In the genomic region with DNA sequence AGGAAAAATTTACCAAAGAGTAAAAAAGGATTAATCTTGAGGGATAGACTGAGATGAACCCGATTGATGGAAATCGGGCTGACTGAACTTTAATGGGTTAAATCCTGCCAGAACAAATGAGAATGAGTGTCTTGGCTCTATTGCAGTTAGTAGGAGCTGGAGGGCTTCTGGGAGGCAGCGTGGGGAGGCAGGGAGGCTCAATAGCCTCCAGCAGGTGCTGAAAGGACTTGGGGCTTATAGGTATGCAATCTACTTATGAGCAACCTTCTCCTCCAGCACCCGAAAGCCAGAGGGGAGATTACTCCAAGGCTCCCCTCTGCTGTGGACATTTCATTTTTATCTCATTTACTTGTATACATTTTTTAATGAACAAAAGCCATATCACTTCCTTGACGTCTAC, we compare ENCODE assay signal across 8 cellular contexts. TPM values are rescaled to one million over a fixed set of nuclear protein-coding genes. Genes with fewer than 3 reads are reported as not detected.
DNase-seq lines count a peak whose midpoint lies in the region; ATAC-seq and TF ChIP-seq lines count a peak whose summit lies in the region.

No MANE protein-coding gene starts in this region.

- H3K9ac ChIP-seq in OCI-LY3 (ENCODE audit: low read length) (peak overlapping the region; percentile 74), trophoblast cell (ENCODE audit: low read length) (no peak overlapping the region)

- H3K9me3 ChIP-seq in OCI-LY3 (ENCODE audit: insufficient read depth, low read length) (no peaks in the 10 kb centered on the region), trophoblast cell (ENCODE audit: insufficient read depth, low read depth, low read length) (no peaks in the 10 kb centered on the region)

- no peak for ATAC-seq in effector memory CD8-positive, alpha-beta T cell (replicated peaks)
- ATAC-seq in esophagus mucosa, result no peak

- H3K27me3 ChIP-seq in OCI-LY3 (ENCODE audit: low read depth, low read length) (peaks cover 14% of the 10 kb centered on the region; the same call in 1 of the 2 replicates), trophoblast cell (ENCODE audit: insufficient read depth, low read length) (no peaks in the 10 kb centered on the region)

- H2AK5ac ChIP-seq in trophoblast cell (ENCODE audit: low read length), result no peak overlapping the region

- no peak overlapping the region for H3K18ac ChIP-seq in trophoblast cell (ENCODE audit: low read length)

- peaks cover 22 to 23% of the 10 kb centered on the region in 2 donors for H3K4me1 Mint-ChIP-seq in effector memory CD8-positive, alpha-beta T cell (ENCODE audit: low read depth in 2 of 2)

- peaks cover 21% of the 10 kb centered on the region for H3K4me1 ChIP-seq in OCI-LY3 (ENCODE audit: low read length)
- H3K4me1 ChIP-seq in trophoblast cell (ENCODE audit: control insufficient read depth in 1 of 2, insufficient read depth in 2 of 2, low read length in 2 of 2), result no peaks in the 10 kb centered on the region

- H2BK120ac ChIP-seq in trophoblast cell (ENCODE audit: insufficient read depth, low read length, poor library complexity), result no peak overlapping the region

- H3K4me2 ChIP-seq in OCI-LY3 (ENCODE audit: low read length), result peak overlapping the region; percentile 95
- H3K4me2 ChIP-seq in trophoblast cell (ENCODE audit: low read length), result peak overlapping the region; percentile 97

- no peak overlapping the region for H2BK12ac ChIP-seq in trophoblast cell (ENCODE audit: low read length)

- peaks cover 7 to 32% of the 10 kb centered on the region in 2 donors for H3K27me3 Mint-ChIP-seq in effector memory CD8-positive, alpha-beta T cell

- peaks cover 2% of the 10 kb centered on the region for H4K20me1 ChIP-seq in OCI-LY3 (ENCODE audit: insufficient read depth, low read length)

- DNase-seq in Caki2 (ENCODE audit: low read depth), result peak; percentile 0
- DNase-seq in effector memory CD8-positive, alpha-beta T cell, result no peak
- no peak for DNase-seq in trophoblast cell
- DNase-seq in ureter (ENCODE audit: low spot score), result no peak
- no peak for DNase-seq in dermis blood vessel endothelial cell
- no peak for DNase-seq in SKM-1 (lab: John Stamatoyannopoulos, UW; ENCODE audit: unreplicated experiment)

- no peak overlapping the region for H3K4ac ChIP-seq in trophoblast cell (ENCODE audit: low read depth, low read length)

- H4K91ac ChIP-seq in trophoblast cell (ENCODE audit: low read depth, low read length), result no peak overlapping the region

- H3K36me3 ChIP-seq in OCI-LY3 (replicated peaks; ENCODE audit: low read depth, low read length) (no peaks in the 10 kb centered on the region), trophoblast cell (ENCODE audit: control insufficient read depth in 1 of 2, insufficient read depth in 2 of 2, low read length in 2 of 2) (no peaks in the 10 kb centered on the region)

- H3K79me2 ChIP-seq in OCI-LY3 (ENCODE audit: low read length), result no peaks in the 10 kb centered on the region
- peaks cover 2% of the 10 kb centered on the region for H3K79me2 ChIP-seq in trophoblast cell (ENCODE audit: control insufficient read depth, insufficient read depth, low read length, poor library complexity)

- H2BK5ac ChIP-seq in trophoblast cell (ENCODE audit: low read depth, low read length, poor library complexity), result no peak overlapping the region

- H3K27ac ChIP-seq in OCI-LY3 (ENCODE audit: low read length) (no peak overlapping the region), trophoblast cell (ENCODE audit: low read depth, low read length) (no peak overlapping the region)

- no CpG with 5 or more reads among the region's 5 CpGs for WGBS in trophoblast cell (ENCODE audit: extremely low coverage, insufficient coverage, insufficient read length)

- no peak overlapping the region for H4K8ac ChIP-seq in trophoblast cell (ENCODE audit: low read depth, low read length)

- H3K4me3 ChIP-seq in OCI-LY3 (ENCODE audit: low read length) (peak overlapping the region; percentile 87), trophoblast cell (ENCODE audit: low read depth, low read length) (no peak overlapping the region)

- no peak overlapping the region for H4K12ac ChIP-seq in trophoblast cell (ENCODE audit: low read depth, low read length)

- peak overlapping the region in 1 of 2 donors; percentile 81 for H3K27ac Mint-ChIP-seq in effector memory CD8-positive, alpha-beta T cell

- H3K14ac ChIP-seq in trophoblast cell (ENCODE audit: low read length), result no peak overlapping the region

- H3K36me3 Mint-ChIP-seq in effector memory CD8-positive, alpha-beta T cell (ENCODE audit: insufficient read depth), result peaks cover 6% of the 10 kb centered on the region

- in situ Hi-C loops in Caki2 (cut with HindIII; ENCODE audit: low pct_unique_long_range_greater_than_20kb, low sequenced_read_pairs), result no loop called here

- H2AFZ ChIP-seq in OCI-LY3 (ENCODE audit: low read depth, low read length) (peak overlapping the region; percentile 93; the same call in 1 of the 2 replicates), trophoblast cell (ENCODE audit: insufficient read depth, low read length, poor library complexity) (no peak overlapping the region)

- peak overlapping the region; percentile 90 to 94 for H3K4me3 Mint-ChIP-seq in effector memory CD8-positive, alpha-beta T cell

- H3K9me3 Mint-ChIP-seq in effector memory CD8-positive, alpha-beta T cell, result no peaks in the 10 kb centered on the region

- peaks cover 4% of the 10 kb centered on the region for H3K79me1 ChIP-seq in trophoblast cell (ENCODE audit: low read length)

- TF ChIP-seq CTCF in OCI-LY3 (IDR thresholded peaks at IDR 0.05; ENCODE audit: low read depth, low read length), result no peak

- no peak overlapping the region for H3K23ac ChIP-seq in trophoblast cell (ENCODE audit: low read length)

RNA-seq across cellular contexts. Expression of a gene that starts 1.0 kb away (rescaled TPM):
- total RNA-seq in Caki2 (2014; rRNA removed; shearing (Covaris generic); ENCODE audit: low replicate concordance), result 2.0 and 3.2 TPM in 2 replicates
- 2.9 and 3.0 TPM in 2 replicates for polyA plus RNA-seq in trophoblast cell (2013)
- total RNA-seq in ureter (37.7 TPM), dermis blood vessel endothelial cell (36.9 and 43.2 TPM in 2 replicates), esophagus mucosa (18.3 TPM)

RNA-seq across cellular contexts. Expression of a gene that starts 56.2 kb away (rescaled TPM):
- total RNA-seq in Caki2 (2014; rRNA removed; shearing (Covaris generic); ENCODE audit: low replicate concordance), result 2.0 and 4.1 TPM in 2 replicates
- 3.0 and 3.5 TPM in 2 replicates for polyA plus RNA-seq in trophoblast cell (2013)
- total RNA-seq in ureter, result 12.3 TPM
- total RNA-seq in dermis blood vessel endothelial cell, result 6.7 and 7.5 TPM in 2 replicates
- 3.5 TPM for total RNA-seq in esophagus mucosa
